ENCODE assay signal across 13 cellular contexts in genomic region chr16:349211-349610, GRCh38. TPM values are rescaled to one million over a fixed set of nuclear protein-coding genes. Genes with fewer than 3 reads are reported as not detected.
DNase-seq lines count a peak whose midpoint lies in the region; ATAC-seq and TF ChIP-seq lines count a peak whose summit lies in the region.
"Had no signal": no experiment of that assay in that cellular context is flagged by ENCODE, and none has a peak within 500 bp of the region (broad histone marks: within the 10 kb centered on the region; RNA-seq: fewer than 3 reads in every experiment).

No MANE protein-coding gene starts in this region.

- POLR2A ChIA-PET in GM10248 (lab: Yijun Ruan, JAX), result interaction anchor here (0.6 to 0.7 kb wide), 3 partner anchors 51 to 55 kb away, joined by 3 to 6 read pairs (median 3); no protein-coding TSS in a partner anchor

- H3K4me1 Mint-ChIP-seq in activated naive CD8-positive, alpha-beta T cell treated with anti-CD3 and anti-CD28 coated beads for 36 hours, result peaks cover 51% of the 10 kb centered on the region

- CTCF ChIA-PET in GM10248 (lab: Yijun Ruan, JAX), result interaction anchor here (1.1 to 4.2 kb wide), 8 partner anchors 8 to 284 kb away, joined by 3 to 18 read pairs (median 5); partner anchors contain the start of gene MRPL28

- H3K4me1 ChIP-seq in spleen, result peaks cover 15 to 89% (median 63%) of the 10 kb centered on the region in 6 donors

- no peaks in the 10 kb centered on the region for H3K9me3 Mint-ChIP-seq in activated naive CD8-positive, alpha-beta T cell treated with anti-CD3 and anti-CD28 coated beads for 36 hours
- H3K9me3 Mint-ChIP-seq: activated naive CD8-positive, alpha-beta T cell treated with anti-CD3 and anti-CD28 coated beads, Interleukin-2, amount 10 ng/mL, durations not matched to agents 7 days and 5 days; T-helper 1 cell treated with Interleukin-12 subunit alpha and Interleukin-12 subunit beta and Interleukin-4 antibody, amounts not matched to agents 30 μg/mL and 1 μg/mL, for 36 hours had no signal

- H3K27ac ChIP-seq in spleen, result peak overlapping the region in 3 of 8 donors; percentile 12 to 45 (median 19)
- H3K27ac ChIP-seq: esophagus squamous epithelium had no signal

- DNase-seq in GM10248 (ENCODE audit: extremely low spot score) (peak; percentile 61), spleen (peak; percentile 78), NCI-H510A (lab: John Stamatoyannopoulos, UW) (no peak), DMS 273 (lab: John Stamatoyannopoulos, UW; ENCODE audit: unreplicated experiment) (no peak)
- DNase-seq in activated naive CD8-positive, alpha-beta T cell treated with anti-CD3 and anti-CD28 coated beads for 36 hours, result no peak
- DNase-seq: activated naive CD8-positive, alpha-beta T cell treated with anti-CD3 and anti-CD28 coated beads, Interleukin-2, amount 10 ng/mL, durations not matched to agents 7 days and 5 days; COR-L47; esophagus squamous epithelium; KBM-7; stimulated activated CD4-positive, alpha-beta T cell treated with anti-CD3 and anti-CD28 coated beads, Interleukin-4, amount 100 ng/mL, for 4 hours had no signal

- TF ChIP-seq POLR2A in spleen (IDR thresholded peaks at IDR 0.05), result no peak

- peaks cover 0 to 48% (median 28%) of the 10 kb centered on the region in 6 donors for H3K36me3 ChIP-seq in spleen

- no peaks in the 10 kb centered on the region for H3K27me3 Mint-ChIP-seq in activated naive CD8-positive, alpha-beta T cell treated with anti-CD3 and anti-CD28 coated beads for 36 hours
- H3K27me3 Mint-ChIP-seq: activated naive CD8-positive, alpha-beta T cell treated with anti-CD3 and anti-CD28 coated beads, Interleukin-2, amount 10 ng/mL, durations not matched to agents 7 days and 5 days had no signal

- H3K4me3 Mint-ChIP-seq in activated naive CD8-positive, alpha-beta T cell treated with anti-CD3 and anti-CD28 coated beads for 36 hours, result peak overlapping the region; percentile 40
- H3K4me3 Mint-ChIP-seq: activated naive CD8-positive, alpha-beta T cell treated with anti-CD3 and anti-CD28 coated beads, Interleukin-2, amount 10 ng/mL, durations not matched to agents 7 days and 5 days; T-helper 1 cell treated with Interleukin-12 subunit alpha and Interleukin-12 subunit beta and Interleukin-4 antibody, amounts not matched to agents 30 μg/mL and 1 μg/mL, for 36 hours had no signal

- H3K36me3 Mint-ChIP-seq in activated naive CD8-positive, alpha-beta T cell treated with anti-CD3 and anti-CD28 coated beads for 36 hours, result peaks cover 14% of the 10 kb centered on the region

- peak overlapping the region; percentile 63 for H3K27ac Mint-ChIP-seq in activated naive CD8-positive, alpha-beta T cell treated with anti-CD3 and anti-CD28 coated beads for 36 hours
- H3K27ac Mint-ChIP-seq: activated naive CD8-positive, alpha-beta T cell treated with anti-CD3 and anti-CD28 coated beads, Interleukin-2, amount 10 ng/mL, durations not matched to agents 7 days and 5 days; T-helper 1 cell treated with Interleukin-12 subunit alpha and Interleukin-12 subunit beta and Interleukin-4 antibody, amounts not matched to agents 30 μg/mL and 1 μg/mL, for 36 hours had no signal

- 46 to 61% (median 56%) methylated on average over 4 to 7 of the region's 7 CpGs for WGBS in spleen, 5 donors

- no peaks in the 10 kb centered on the region for H3K9me3 ChIP-seq in spleen
- H3K9me3 ChIP-seq: esophagus squamous epithelium had no signal

- H3K4me3 ChIP-seq in spleen, result no peak overlapping the region
- H3K4me3 ChIP-seq: esophagus squamous epithelium had no signal

- intact Hi-C loops in spleen (cut with DNase I; ENCODE audit: low total_unique reads), result no loop called here

- ATAC-seq in GM21825 (IDR thresholded peaks at IDR 0.05; ENCODE audit: unreplicated experiment) (peak; percentile 33), GM19035 (IDR thresholded peaks at IDR 0.05; ENCODE audit: unreplicated experiment) (no peak)

- TF ChIP-seq CTCF in GM10248 (IDR thresholded peaks at IDR 0.05; ENCODE audit: control extremely low read depth, extremely low read depth, low read depth, missing control alignments) (no peak), spleen (IDR thresholded peaks at IDR 0.05 in 8 of 11, conservative IDR thresholded peaks at IDR 0.05 in 3 of 11) (no peak)

- H3K27me3 ChIP-seq in spleen (replicated peaks in 1 of 7), result no peaks in the 10 kb centered on the region
- H3K27me3 ChIP-seq: esophagus squamous epithelium had no signal

RNA-seq across cellular contexts. Expression of gene AXIN1, which starts 3.3 kb away (rescaled TPM):
- 10 to 100 TPM; 23.9 to 24.6 TPM for total RNA-seq in activated naive CD8-positive, alpha-beta T cell treated with anti-CD3 and anti-CD28 coated beads for 36 hours
- total RNA-seq in spleen, result 10 to 100 TPM; 22.6 to 27.3 (median 24.8) TPM
- 10 to 100 TPM; 12.9 to 22.7 (median 13.6) TPM for polyA plus RNA-seq in spleen

RNA-seq across cellular contexts. Expression of gene MRPL28, which starts 21.1 kb away (rescaled TPM):
- total RNA-seq in activated naive CD8-positive, alpha-beta T cell treated with anti-CD3 and anti-CD28 coated beads for 36 hours, result 10 to 100 TPM; 89.3 to 94.8 TPM
- total RNA-seq in spleen, result 10 to 100 TPM; 38.0 to 64.1 (median 48.0) TPM
- 100 to 1,000 TPM in 1 of 3 donors, 10 to 100 TPM in 2; 85.0 to 108 (median 85.7) TPM for polyA plus RNA-seq in spleen

RNA-seq across cellular contexts. Expression of gene PGAP6, which starts 32.6 kb away (rescaled TPM):
- 10 to 100 TPM; 22.8 to 24.1 TPM for total RNA-seq in activated naive CD8-positive, alpha-beta T cell treated with anti-CD3 and anti-CD28 coated beads for 36 hours
- 10 to 100 TPM; 35.7 to 63.2 (median 51.0) TPM for total RNA-seq in spleen
- 10 to 100 TPM; 19.5 to 40.6 (median 32.2) TPM for polyA plus RNA-seq in spleen

RNA-seq across cellular contexts. Expression of gene NME4, which starts 47.8 kb away (rescaled TPM):
- 10 to 100 TPM; 15.6 to 17.3 TPM for total RNA-seq in activated naive CD8-positive, alpha-beta T cell treated with anti-CD3 and anti-CD28 coated beads for 36 hours
- 10 to 100 TPM; 27.3 to 71.4 (median 50.0) TPM for total RNA-seq in spleen
- 10 to 100 TPM; 43.4 to 75.8 (median 67.7) TPM for polyA plus RNA-seq in spleen

RNA-seq across cellular contexts. Expression of gene DECR2, which starts 52.5 kb away (rescaled TPM):
- 1 to 10 TPM; 7.0 to 8.2 TPM for total RNA-seq in activated naive CD8-positive, alpha-beta T cell treated with anti-CD3 and anti-CD28 coated beads for 36 hours
- total RNA-seq in spleen, result 10 to 100 TPM in 5 of 7 donors, 1 to 10 TPM in 2; 8.9 to 14.8 (median 11.7) TPM
- 10 to 100 TPM in 2 of 3 donors, 1 to 10 TPM in 1; 9.1 to 19.5 (median 14.1) TPM for polyA plus RNA-seq in spleen

Comparison
In these comparisons a context has a peak if more than half of its experiments do, and no peak if none do; other contexts are left out.
1. DNase-seq: peak in GM10248 (single experiment) and spleen (single experiment); none in activated naive CD8-positive, alpha-beta T cell treated with anti-CD3 and anti-CD28 coated beads for 36 hours (single experiment), NCI-H510A (single experiment) and DMS 273 (single experiment).